ENCODE assay signal across 8 cellular contexts in the genomic region with DNA sequence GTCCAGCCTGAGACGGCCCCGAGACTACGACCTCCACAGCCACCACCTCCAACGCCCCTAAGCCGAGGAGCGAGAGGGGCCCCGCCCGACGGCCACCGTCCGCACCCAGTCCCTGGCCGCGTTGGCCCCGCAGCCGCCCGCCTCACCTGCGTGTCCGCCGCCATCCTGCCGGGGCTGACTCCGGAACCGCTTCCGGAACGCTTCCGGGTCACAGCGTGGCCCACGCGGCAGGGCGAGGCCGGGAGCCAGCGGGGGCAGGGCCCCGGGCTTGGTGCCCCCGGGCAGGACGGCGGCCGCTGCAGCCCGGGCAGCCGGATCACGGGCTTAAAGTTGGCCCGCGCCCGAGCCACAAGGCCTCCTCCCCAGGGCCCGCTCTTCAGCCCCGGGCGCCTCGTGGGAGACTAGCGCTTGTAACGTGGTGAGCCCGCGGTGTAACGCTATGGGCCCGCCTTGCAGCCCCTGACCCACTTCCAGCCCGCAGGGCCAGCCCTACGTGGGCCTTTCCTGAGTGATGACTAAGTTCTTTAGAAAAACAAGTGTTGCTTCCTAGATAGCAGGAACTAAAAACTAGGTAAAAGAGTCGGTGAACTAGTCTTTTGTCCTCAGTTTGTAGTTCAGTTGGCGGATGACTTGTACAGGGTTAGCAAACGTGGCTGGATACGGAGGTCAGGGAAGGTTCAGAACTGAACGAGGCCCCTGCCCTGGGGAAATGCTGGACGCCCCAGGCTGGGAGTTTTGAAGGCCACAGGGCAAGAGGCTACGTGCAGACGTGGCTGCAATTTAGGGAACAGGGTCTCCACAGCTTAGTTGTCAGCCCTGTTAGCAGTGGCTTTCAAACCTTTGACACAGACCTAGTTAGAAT. TPM values are rescaled to one million over a fixed set of nuclear protein-coding genes. Genes with fewer than 3 reads are reported as not detected.
A peak's percentile ranks its signal among the peaks of the same experiment; 100 is the strongest.
DNase-seq lines count a peak whose midpoint lies in the region; ATAC-seq and TF ChIP-seq lines count a peak whose summit lies in the region.

A gene with protein sequence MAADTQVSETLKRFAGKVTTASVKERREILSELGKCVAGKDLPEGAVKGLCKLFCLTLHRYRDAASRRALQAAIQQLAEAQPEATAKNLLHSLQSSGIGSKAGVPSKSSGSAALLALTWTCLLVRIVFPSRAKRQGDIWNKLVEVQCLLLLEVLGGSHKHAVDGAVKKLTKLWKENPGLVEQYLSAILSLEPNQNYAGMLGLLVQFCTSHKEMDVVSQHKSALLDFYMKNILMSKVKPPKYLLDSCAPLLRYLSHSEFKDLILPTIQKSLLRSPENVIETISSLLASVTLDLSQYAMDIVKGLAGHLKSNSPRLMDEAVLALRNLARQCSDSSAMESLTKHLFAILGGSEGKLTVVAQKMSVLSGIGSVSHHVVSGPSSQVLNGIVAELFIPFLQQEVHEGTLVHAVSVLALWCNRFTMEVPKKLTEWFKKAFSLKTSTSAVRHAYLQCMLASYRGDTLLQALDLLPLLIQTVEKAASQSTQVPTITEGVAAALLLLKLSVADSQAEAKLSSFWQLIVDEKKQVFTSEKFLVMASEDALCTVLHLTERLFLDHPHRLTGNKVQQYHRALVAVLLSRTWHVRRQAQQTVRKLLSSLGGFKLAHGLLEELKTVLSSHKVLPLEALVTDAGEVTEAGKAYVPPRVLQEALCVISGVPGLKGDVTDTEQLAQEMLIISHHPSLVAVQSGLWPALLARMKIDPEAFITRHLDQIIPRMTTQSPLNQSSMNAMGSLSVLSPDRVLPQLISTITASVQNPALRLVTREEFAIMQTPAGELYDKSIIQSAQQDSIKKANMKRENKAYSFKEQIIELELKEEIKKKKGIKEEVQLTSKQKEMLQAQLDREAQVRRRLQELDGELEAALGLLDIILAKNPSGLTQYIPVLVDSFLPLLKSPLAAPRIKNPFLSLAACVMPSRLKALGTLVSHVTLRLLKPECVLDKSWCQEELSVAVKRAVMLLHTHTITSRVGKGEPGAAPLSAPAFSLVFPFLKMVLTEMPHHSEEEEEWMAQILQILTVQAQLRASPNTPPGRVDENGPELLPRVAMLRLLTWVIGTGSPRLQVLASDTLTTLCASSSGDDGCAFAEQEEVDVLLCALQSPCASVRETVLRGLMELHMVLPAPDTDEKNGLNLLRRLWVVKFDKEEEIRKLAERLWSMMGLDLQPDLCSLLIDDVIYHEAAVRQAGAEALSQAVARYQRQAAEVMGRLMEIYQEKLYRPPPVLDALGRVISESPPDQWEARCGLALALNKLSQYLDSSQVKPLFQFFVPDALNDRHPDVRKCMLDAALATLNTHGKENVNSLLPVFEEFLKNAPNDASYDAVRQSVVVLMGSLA (N-terminal part only) (minus strand): TSS at position 182 of the 862 bp plus-strand sequence. CDS start 18 bp downstream, at position 164.

- H3K36me3 ChIP-seq in HAP-1 (replicated peaks) = peaks cover 60% of the 10 kb centered on the region
- peaks cover 0 to 48% of the 10 kb centered on the region in 2 donors for H3K36me3 ChIP-seq in adrenal gland (replicated peaks in 1 of 2)
- peaks cover 3 to 25% of the 10 kb centered on the region in 2 donors for H3K36me3 ChIP-seq in prostate gland
- H3K36me3 ChIP-seq in upper lobe of right lung = peaks cover 45% of the 10 kb centered on the region

- H3K4me3 ChIP-seq in HAP-1 (peak within 1 kb of the TSS; percentile 81), adrenal gland (peak within 1 kb of the TSS; percentile 54 to 81 (median 68)), prostate gland (peak within 1 kb of the TSS; percentile 76 to 91), upper lobe of right lung (peak within 1 kb of the TSS; percentile 99)

- intact Hi-C loops in T-helper 1 cell treated with Interleukin-12 subunit alpha and Interleukin-12 subunit beta and Interleukin-4 antibody, amounts not matched to agents 30 ng/mL and 1 ng/mL, for 36 hours (cut with micrococcal nuclease) = no loop called here
- intact Hi-C loops in adrenal gland (cut with DNase I) (no loop called here), left cardiac atrium (cut with DNase I) (no loop called here), prostate gland (cut with DNase I) (no loop called here), upper lobe of right lung (cut with DNase I) (no loop called here)

- peak; percentile 97 for ATAC-seq in left cardiac atrium
- peak; percentile 98 for ATAC-seq in upper lobe of right lung

- peak; percentile 96 for DNase-seq in GM03348 (ENCODE audit: low spot score)
- DNase-seq in HAP-1 (ENCODE audit: low spot score in 2 of 2) = peak; percentile 76 to 89
- peak; percentile 79 for DNase-seq in MV-4-11 (lab: John Stamatoyannopoulos, UW)
- peak; percentile 76 to 88 (median 85) for DNase-seq in adrenal gland
- peak; percentile 88 for DNase-seq in left cardiac atrium
- peak; percentile 63 for DNase-seq in prostate gland (ENCODE audit: low spot score)
- DNase-seq in upper lobe of right lung = peak; percentile 94

- TF ChIP-seq CTCF in adrenal gland (IDR thresholded peaks at IDR 0.05) = no peak
- peak in 1 of 4 experiments; percentile 21 for TF ChIP-seq CTCF in prostate gland (IDR thresholded peaks at IDR 0.05)
- no peak for TF ChIP-seq CTCF in upper lobe of right lung (IDR thresholded peaks at IDR 0.05)

- H3K27me3 ChIP-seq in HAP-1 (ENCODE audit: low read depth) = no peaks in the 10 kb centered on the region
- H3K27me3 ChIP-seq in adrenal gland = no peaks in the 10 kb centered on the region
- no peaks in the 10 kb centered on the region for H3K27me3 ChIP-seq in prostate gland (replicated peaks; ENCODE audit: insufficient read depth)
- no peaks in the 10 kb centered on the region for H3K27me3 ChIP-seq in upper lobe of right lung

- no peaks in the 10 kb centered on the region for H3K9me3 ChIP-seq in HAP-1
- no peaks in the 10 kb centered on the region for H3K9me3 ChIP-seq in adrenal gland (replicated peaks in 1 of 3)
- H3K9me3 ChIP-seq in prostate gland = no peaks in the 10 kb centered on the region
- H3K9me3 ChIP-seq in upper lobe of right lung = no peaks in the 10 kb centered on the region

- H3K27ac ChIP-seq in adrenal gland = peak within 1 kb of the TSS; percentile 81 to 91 (median 89)
- H3K27ac ChIP-seq in prostate gland = peak within 1 kb of the TSS; percentile 61 to 68
- H3K27ac ChIP-seq in upper lobe of right lung = peak within 1 kb of the TSS; percentile 94

- H3K4me1 ChIP-seq in HAP-1 (peaks cover 30% of the 10 kb centered on the region), adrenal gland (replicated peaks in 1 of 2) (peaks cover 26 to 68% of the 10 kb centered on the region in 2 donors), prostate gland (replicated peaks) (peaks cover 7% of the 10 kb centered on the region), upper lobe of right lung (peaks cover 42% of the 10 kb centered on the region)

- WGBS in adrenal gland, 4 donors = 1 to 2% (median 2%) methylated on average over 24 to 62 of the region's 62 CpGs
- 3% methylated on average over 62 of the region's 62 CpGs for WGBS in prostate gland

- TF ChIP-seq POLR2A in adrenal gland (IDR thresholded peaks at IDR 0.05) = peak; percentile 78 to 83
- peak; percentile 39 for TF ChIP-seq POLR2A in prostate gland (IDR thresholded peaks at IDR 0.05)

- in situ Hi-C loops in HAP-1 (cut with MboI; ENCODE audit: low sequenced_read_pairs) = no loop called here

RNA-seq across cellular contexts. Expression of the gene that starts here (rescaled TPM):
- total RNA-seq in T-helper 1 cell treated with Interleukin-12 subunit alpha and Interleukin-12 subunit beta and Interleukin-4 antibody, amounts not matched to agents 30 ng/mL and 1 ng/mL, for 36 hours = 132 and 140 TPM in 2 replicates
- total RNA-seq in adrenal gland (10 to 100 TPM; 42.4 to 98.5 (median 56.2) TPM), left cardiac atrium (10 to 100 TPM; 36.1 to 51.9 TPM), prostate gland (100 to 1,000 TPM in 1 of 2 donors, 10 to 100 TPM in 1; 39.3 to 120 TPM), upper lobe of right lung (77.2 TPM)
- polyA plus RNA-seq in adrenal gland = 10 to 100 TPM; 22.0 to 31.3 (median 25.3) TPM

Comparison
In these comparisons a context has a peak if more than half of its experiments do, and no peak if none do; other contexts are left out.
1. Peak in every context shown above with its lines: DNase-seq, ATAC-seq, H3K4me3 ChIP-seq and H3K27ac ChIP-seq.